9 cellular contexts compared by ENCODE assay signal in genomic region chr3:177427096-177427495, GRCh38.
A peak's percentile ranks its signal among the peaks of the same experiment; 100 is the strongest.
DNase-seq lines count a peak whose midpoint lies in the region; ATAC-seq, FAIRE-seq and TF ChIP-seq lines count a peak whose summit lies in the region.
"Had no signal": no experiment of that assay in that cellular context is flagged by ENCODE, and none has a peak within 500 bp of the region (broad histone marks: within the 10 kb centered on the region; RNA-seq: fewer than 3 reads in every experiment).

No MANE protein-coding gene starts in this region.

- H3K4me3 ChIP-seq in neural progenitor cell (no peak overlapping the region), A673 (ENCODE audit: low read depth, low read length, poor library complexity, severe bottlenecking) (no peak overlapping the region)

- H3K27ac Mint-ChIP-seq in activated naive CD8-positive, alpha-beta T cell treated with anti-CD3 and anti-CD28 coated beads for 36 hours = peak overlapping the region; percentile 85
- no peak overlapping the region for H3K27ac Mint-ChIP-seq in neural progenitor cell

- H3K9me3 Mint-ChIP-seq in activated naive CD8-positive, alpha-beta T cell treated with anti-CD3 and anti-CD28 coated beads for 36 hours = peaks cover 3% of the 10 kb centered on the region
- peaks cover under 1% of the 10 kb centered on the region for H3K9me3 Mint-ChIP-seq in neural progenitor cell

- H3K79me2 ChIP-seq in neural progenitor cell (ENCODE audit: low read depth) = no peaks in the 10 kb centered on the region

- peaks cover 10% of the 10 kb centered on the region for H3F3A ChIP-seq in neural progenitor cell (ENCODE audit: low read depth)

- no peak overlapping the region for H2AFZ ChIP-seq in neural progenitor cell (replicated peaks)

- no peak for TF ChIP-seq CTCF in neural progenitor cell (IDR thresholded peaks at IDR 0.05)
- TF ChIP-seq CTCF in A673 (conservative IDR thresholded peaks at IDR 0.05; ENCODE audit: low read depth, low read length) = no peak

- H3K36me3 Mint-ChIP-seq in activated naive CD8-positive, alpha-beta T cell treated with anti-CD3 and anti-CD28 coated beads for 36 hours = no peaks in the 10 kb centered on the region
- H3K36me3 Mint-ChIP-seq in neural progenitor cell = no peaks in the 10 kb centered on the region
- H3K36me3 Mint-ChIP-seq: brain had no signal

- no peak overlapping the region for H3K9ac ChIP-seq in neural progenitor cell

- H3K27ac ChIP-seq in neural progenitor cell (no peak overlapping the region), A673 (ENCODE audit: low read depth, low read length, poor library complexity, severe bottlenecking) (no peak overlapping the region)

- FAIRE-seq in GM12892 (lab: Jason Lieb, UNC) = peak; percentile 95

- CTCF ChIA-PET in A673 (lab: Charles Lee) = no interaction called here

- no peaks in the 10 kb centered on the region for H3K36me3 ChIP-seq in neural progenitor cell
- no peaks in the 10 kb centered on the region for H3K36me3 ChIP-seq in A673 (ENCODE audit: insufficient read depth, low read length, poor library complexity, severe bottlenecking)

- H4K20me1 ChIP-seq in neural progenitor cell (ENCODE audit: low read depth) = no peaks in the 10 kb centered on the region

- TF ChIP-seq POLR2A in GM12892 (IDR thresholded peaks at IDR 0.05; ENCODE audit: low read depth, low read length) = no peak

- peak; percentile 38 for DNase-seq in GM12892 (ENCODE audit: insufficient read length)
- peak; percentile 93 for DNase-seq in MV-4-11 (lab: John Stamatoyannopoulos, UW)
- peak; percentile 40 for DNase-seq in activated naive CD8-positive, alpha-beta T cell treated with anti-CD3 and anti-CD28 coated beads for 36 hours
- DNase-seq in neural progenitor cell (ENCODE audit: low spot score) = no peak
- no peak for DNase-seq in A673 (ENCODE audit: low spot score)
- DNase-seq in amygdala (lab: John Stamatoyannopoulos, UW) = no peak
- no peak for DNase-seq in dedifferentiated amniotic fluid mesenchymal stem cell (ENCODE audit: extremely low spot score)

- no TSS peak for BruUV-seq in A673 (replicated peaks; lab: Mats Ljungman, UMichigan)

- H3K9me3 ChIP-seq in neural progenitor cell (ENCODE audit: low read depth) (no peaks in the 10 kb centered on the region), A673 (ENCODE audit: low read depth, low read length, poor library complexity, severe bottlenecking) (no peaks in the 10 kb centered on the region)

- H3K4me2 ChIP-seq in neural progenitor cell = no peak overlapping the region

- H3K27me3 ChIP-seq in neural progenitor cell (no peaks in the 10 kb centered on the region), A673 (replicated peaks; ENCODE audit: insufficient read depth, low read depth, low read length, poor library complexity) (no peaks in the 10 kb centered on the region)

- peak; percentile 99 for ATAC-seq in GM21786 (IDR thresholded peaks at IDR 0.05; ENCODE audit: unreplicated experiment)

- H3K4me3 Mint-ChIP-seq in activated naive CD8-positive, alpha-beta T cell treated with anti-CD3 and anti-CD28 coated beads for 36 hours = no peak overlapping the region
- no peak overlapping the region for H3K4me3 Mint-ChIP-seq in neural progenitor cell
- H3K4me3 Mint-ChIP-seq: brain had no signal

- peaks cover 25% of the 10 kb centered on the region for H3K4me1 Mint-ChIP-seq in activated naive CD8-positive, alpha-beta T cell treated with anti-CD3 and anti-CD28 coated beads for 36 hours
- H3K4me1 Mint-ChIP-seq in neural progenitor cell = peaks cover 36% of the 10 kb centered on the region

- H3K4me1 ChIP-seq in neural progenitor cell (peaks cover 37% of the 10 kb centered on the region), A673 (ENCODE audit: insufficient read depth, low read length, poor library complexity, severe bottlenecking) (peaks cover 17% of the 10 kb centered on the region)

- intact Hi-C loops in A673 (cut with micrococcal nuclease; ENCODE audit: unreplicated experiment) = no loop called here

- POLR2A ChIA-PET in A673 (lab: Charles Lee; ENCODE audit: low non-redundant PET) = no interaction called here

- H3K27me3 Mint-ChIP-seq in activated naive CD8-positive, alpha-beta T cell treated with anti-CD3 and anti-CD28 coated beads for 36 hours = no peaks in the 10 kb centered on the region
- H3K27me3 Mint-ChIP-seq in neural progenitor cell (ENCODE audit: insufficient read depth, low read depth) = no peaks in the 10 kb centered on the region
- H3K27me3 Mint-ChIP-seq: brain had no signal

Comparison
In these comparisons a context has a peak if more than half of its experiments do, and no peak if none do; other contexts are left out.
1. DNase-seq: peak in GM12892 (single experiment), MV-4-11 (single experiment) and activated naive CD8-positive, alpha-beta T cell treated with anti-CD3 and anti-CD28 coated beads for 36 hours (single experiment); none in neural progenitor cell (single experiment), A673 (single experiment), amygdala (0 of 56) and dedifferentiated amniotic fluid mesenchymal stem cell (single experiment).